In genomic region chr4:13168326-13168725, GRCh38 we compare ENCODE assay signal across 29 cellular contexts.
"Had no signal": no experiment of that assay in that cellular context is flagged by ENCODE, and none has a peak within 500 bp of the region (broad histone marks: within the 10 kb centered on the region; RNA-seq: fewer than 3 reads in every experiment).

No MANE protein-coding gene starts in this region.

- H3K9me3 ChIP-seq: ovary, psoas muscle, right lobe of liver, sigmoid colon, stomach, testis, tibial artery, transverse colon, upper lobe of right lung, uterus had no signal

- H3K4me2 ChIP-seq: neural progenitor cell had no signal

- ATAC-seq: natural killer cell; psoas muscle; right cardiac atrium; right lobe of liver; stimulated activated effector memory CD8-positive, alpha-beta T cell treated with anti-CD3 and anti-CD28 coated beads, Interleukin-12 subunit alpha, Interleukin-12 subunit beta, amount 100 ng/mL, for 72 hours; stimulated activated naive B cell treated with anti-CD40 and anti-IgM and Interleukin-4, amounts not matched to agents 10 μg/mL and 1 μg/mL and 100 μg/mL, for 72 hours; upper lobe of right lung had no signal

- H2AFZ ChIP-seq: neural progenitor cell, parathyroid adenoma had no signal

- H3K27ac Mint-ChIP-seq: natural killer cell; nephron; neural progenitor cell; progenitor cell of endocrine pancreas; stimulated activated effector memory CD8-positive, alpha-beta T cell treated with anti-CD3 and anti-CD28 coated beads, Interleukin-12 subunit alpha, Interleukin-12 subunit beta, amount 100 ng/mL, for 72 hours; stimulated activated naive B cell treated with anti-CD40 and anti-IgM and Interleukin-4, amounts not matched to agents 10 μg/mL and 1 μg/mL and 100 μg/mL, for 72 hours; stimulated activated naive CD8-positive, alpha-beta T cell treated with anti-CD3 and anti-CD28 coated beads, Interleukin-15, Interleukin-2, amounts not matched to agents 100 ng/mL and 50 ng/mL, for 24 hours; type B pancreatic cell had no signal

- H3K4me1 Mint-ChIP-seq: natural killer cell; stimulated activated effector memory CD8-positive, alpha-beta T cell treated with anti-CD3 and anti-CD28 coated beads, Interleukin-12 subunit alpha, Interleukin-12 subunit beta, amount 100 ng/mL, for 72 hours had no signal

- H3K4me3 ChIP-seq: neural progenitor cell, ovary, psoas muscle, right lobe of liver, sigmoid colon, stomach, suprapubic skin, testis, tibial artery, transverse colon, upper lobe of right lung, uterus had no signal

- H3K79me2 ChIP-seq: parathyroid adenoma had no signal

- H3K27me3 ChIP-seq: neural progenitor cell, ovary, right lobe of liver, sigmoid colon, stomach, suprapubic skin, testis, tibial artery, transverse colon, upper lobe of right lung, uterus had no signal

- H3K36me3 ChIP-seq: neural progenitor cell, ovary, right lobe of liver, sigmoid colon, stomach, suprapubic skin, tibial artery, transverse colon, upper lobe of right lung, uterus had no signal

- H3K36me3 Mint-ChIP-seq: natural killer cell; neural progenitor cell; stimulated activated effector memory CD8-positive, alpha-beta T cell treated with anti-CD3 and anti-CD28 coated beads, Interleukin-12 subunit alpha, Interleukin-12 subunit beta, amount 100 ng/mL, for 72 hours; type B pancreatic cell had no signal

- H3K27ac ChIP-seq: neural progenitor cell, ovary, parathyroid adenoma, psoas muscle, right lobe of liver, sigmoid colon, stomach, suprapubic skin, testis, tibial artery, transverse colon, upper lobe of right lung, uterus had no signal

- DNase-seq: natural killer cell; occipital lobe; ovary; posterior cingulate gyrus; psoas muscle; right cardiac atrium; right lobe of liver; sigmoid colon; small intestine; stimulated activated CD4-positive, alpha-beta T cell treated with anti-CD3 and anti-CD28 coated beads, Interleukin-15, amount 100 ng/mL, for 24 hours; stimulated activated CD4-positive, alpha-beta T cell treated with anti-CD3 and anti-CD28 coated beads, Interleukin-2, amount 100 ng/mL, for 24 hours; stimulated activated CD4-positive, alpha-beta T cell treated with anti-CD3 and anti-CD28 coated beads, Interleukin-2, amount 100 ng/mL, for 48 hours; stimulated activated CD4-positive, alpha-beta T cell treated with anti-CD3 and anti-CD28 coated beads, Interleukin-4, amount 100 ng/mL, for 24 hours; stimulated activated naive B cell treated with anti-CD40 and anti-IgM and Interleukin-4, amounts not matched to agents 10 μg/mL and 1 μg/mL and 100 μg/mL, for 72 hours; stimulated activated naive CD4-positive, alpha-beta T cell treated with Interleukin-2 at 50 U/mL for 16 hours; stomach; testis; tibial artery; transverse colon; upper lobe of right lung; uterus had no signal

- H3K9ac ChIP-seq: neural progenitor cell, parathyroid adenoma had no signal

- H3K4me3 Mint-ChIP-seq: natural killer cell; nephron; neural progenitor cell; stimulated activated effector memory CD8-positive, alpha-beta T cell treated with anti-CD3 and anti-CD28 coated beads, Interleukin-12 subunit alpha, Interleukin-12 subunit beta, amount 100 ng/mL, for 72 hours; stimulated activated naive B cell treated with anti-CD40 and anti-IgM and Interleukin-4, amounts not matched to agents 10 μg/mL and 1 μg/mL and 100 μg/mL, for 72 hours; stimulated activated naive CD8-positive, alpha-beta T cell treated with anti-CD3 and anti-CD28 coated beads, Interleukin-15, Interleukin-2, amounts not matched to agents 100 ng/mL and 50 ng/mL, for 24 hours; type B pancreatic cell had no signal

- FAIRE-seq: small intestine had no signal

- H3K4me1 ChIP-seq: parathyroid adenoma, psoas muscle, stomach, suprapubic skin, testis, transverse colon, upper lobe of right lung, uterus had no signal

- H3K27me3 Mint-ChIP-seq: progenitor cell of endocrine pancreas; stimulated activated naive B cell treated with anti-CD40 and anti-IgM and Interleukin-4, amounts not matched to agents 10 μg/mL and 1 μg/mL and 100 μg/mL, for 72 hours; stimulated activated naive CD8-positive, alpha-beta T cell treated with anti-CD3 and anti-CD28 coated beads, Interleukin-15, Interleukin-2, amounts not matched to agents 100 ng/mL and 50 ng/mL, for 24 hours; type B pancreatic cell had no signal

- H3K9me3 Mint-ChIP-seq: nephron; neural progenitor cell; stimulated activated naive CD8-positive, alpha-beta T cell treated with anti-CD3 and anti-CD28 coated beads, Interleukin-15, Interleukin-2, amounts not matched to agents 100 ng/mL and 50 ng/mL, for 24 hours had no signal
